ENCODE assay signal across 1 cellular context in the genomic region with DNA sequence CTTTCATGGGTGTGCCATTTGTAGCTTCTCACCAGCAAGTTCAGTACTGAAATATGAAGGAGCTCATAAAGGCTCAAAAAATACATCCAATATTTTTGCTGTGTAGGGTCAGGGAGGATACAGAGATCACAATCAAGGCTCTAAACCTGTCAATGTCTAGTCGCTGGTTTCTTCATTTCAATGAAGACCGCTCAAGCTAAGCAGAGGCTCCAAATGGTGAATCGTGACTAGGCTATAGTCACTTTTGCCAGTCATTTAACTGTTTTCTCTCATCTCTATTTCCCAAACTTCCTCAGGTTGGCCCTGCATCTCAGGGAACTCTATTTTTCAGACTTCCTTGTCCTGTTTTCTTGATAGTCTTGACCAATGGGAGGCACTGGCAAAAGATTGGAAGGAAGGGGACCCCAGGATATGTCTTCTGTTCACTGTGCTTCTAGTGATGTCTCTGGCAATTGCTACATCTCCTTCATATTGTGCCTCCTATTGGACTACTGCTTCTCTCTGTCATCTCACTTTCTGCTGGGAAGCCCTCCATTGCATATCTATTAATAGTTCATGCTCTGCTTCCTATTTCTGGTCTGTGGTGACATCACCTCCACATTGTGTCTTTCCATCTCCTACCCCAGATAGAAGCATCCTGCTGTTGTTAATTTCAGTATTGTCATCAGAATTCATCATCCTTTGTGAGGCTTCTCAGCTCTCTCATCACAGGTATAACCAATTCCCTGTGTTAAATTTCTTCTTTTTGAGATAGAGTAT.
A peak's percentile ranks its signal among the peaks of the same experiment; 100 is the strongest.
TF ChIP-seq lines count a peak whose summit lies in the region.

No MANE protein-coding gene starts in this region.

TF ChIP-seq in K562, 482 proteins besides CTCF, POLR2A, EP300 and RAD21 (continued from another document):
- TF ChIP-seq, protein P1, sequence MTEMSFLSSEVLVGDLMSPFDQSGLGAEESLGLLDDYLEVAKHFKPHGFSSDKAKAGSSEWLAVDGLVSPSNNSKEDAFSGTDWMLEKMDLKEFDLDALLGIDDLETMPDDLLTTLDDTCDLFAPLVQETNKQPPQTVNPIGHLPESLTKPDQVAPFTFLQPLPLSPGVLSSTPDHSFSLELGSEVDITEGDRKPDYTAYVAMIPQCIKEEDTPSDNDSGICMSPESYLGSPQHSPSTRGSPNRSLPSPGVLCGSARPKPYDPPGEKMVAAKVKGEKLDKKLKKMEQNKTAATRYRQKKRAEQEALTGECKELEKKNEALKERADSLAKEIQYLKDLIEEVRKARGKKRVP (CRISPR knock-in tag; IDR thresholded peaks at IDR 0.05), result no peak
- no peak for TF ChIP-seq ZBTB17 (CRISPR knock-in tag; IDR thresholded peaks at IDR 0.05)
- TF ChIP-seq, protein P2, sequence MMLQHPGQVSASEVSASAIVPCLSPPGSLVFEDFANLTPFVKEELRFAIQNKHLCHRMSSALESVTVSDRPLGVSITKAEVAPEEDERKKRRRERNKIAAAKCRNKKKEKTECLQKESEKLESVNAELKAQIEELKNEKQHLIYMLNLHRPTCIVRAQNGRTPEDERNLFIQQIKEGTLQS (IDR thresholded peaks at IDR 0.05), result peak; percentile 77
- TF ChIP-seq, protein P2 (CRISPR knock-in tag; conservative IDR thresholded peaks at IDR 0.05), result no peak
- TF ChIP-seq ZNF764 (CRISPR knock-in tag; IDR thresholded peaks at IDR 0.05; ENCODE audit: low read depth), result no peak
- no peak for TF ChIP-seq DMBX1 (CRISPR knock-in tag; IDR thresholded peaks at IDR 0.05; ENCODE audit: borderline replicate concordance)
- TF ChIP-seq, protein P3, sequence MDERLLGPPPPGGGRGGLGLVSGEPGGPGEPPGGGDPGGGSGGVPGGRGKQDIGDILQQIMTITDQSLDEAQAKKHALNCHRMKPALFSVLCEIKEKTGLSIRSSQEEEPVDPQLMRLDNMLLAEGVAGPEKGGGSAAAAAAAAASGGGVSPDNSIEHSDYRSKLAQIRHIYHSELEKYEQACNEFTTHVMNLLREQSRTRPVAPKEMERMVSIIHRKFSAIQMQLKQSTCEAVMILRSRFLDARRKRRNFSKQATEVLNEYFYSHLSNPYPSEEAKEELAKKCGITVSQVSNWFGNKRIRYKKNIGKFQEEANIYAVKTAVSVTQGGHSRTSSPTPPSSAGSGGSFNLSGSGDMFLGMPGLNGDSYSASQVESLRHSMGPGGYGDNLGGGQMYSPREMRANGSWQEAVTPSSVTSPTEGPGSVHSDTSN (CRISPR knock-in tag; IDR thresholded peaks at IDR 0.05; ENCODE audit: low read depth), result no peak
- TF ChIP-seq, protein P3 (tag; conservative IDR thresholded peaks at IDR 0.05; ENCODE audit: low read depth), result peak; percentile 55; the same call in 1 of the 2 replicates
- TF ChIP-seq TCF3 (CRISPR knock-in tag; IDR thresholded peaks at IDR 0.05), result no peak
- no peak for TF ChIP-seq CBX2 (IDR thresholded peaks at IDR 0.05; ENCODE audit: insufficient read depth, low read length, poor library complexity, severe bottlenecking)
- TF ChIP-seq PRPF4 (IDR thresholded peaks at IDR 0.05; ENCODE audit: insufficient read depth, low read depth, low read length, poor library complexity, severe bottlenecking), result no peak
- TF ChIP-seq MAFG (tag; conservative IDR thresholded peaks at IDR 0.05), result peak; percentile 63
- TF ChIP-seq NUFIP1 (IDR thresholded peaks at IDR 0.05; ENCODE audit: partially characterized antibody), result no peak
- TF ChIP-seq CSDE1 (IDR thresholded peaks at IDR 0.05), result no peak
- peak; percentile 32; the same call in 1 of the 2 replicates for TF ChIP-seq DPF2 (IDR thresholded peaks at IDR 0.05)
- no peak for TF ChIP-seq RNF2 (IDR thresholded peaks at IDR 0.05)
- peak; percentile 19; the same call in 1 of the 2 replicates for TF ChIP-seq ZNF316 (IDR thresholded peaks at IDR 0.05)
- TF ChIP-seq HEY1 (CRISPR knock-in tag; IDR thresholded peaks at IDR 0.05; ENCODE audit: borderline replicate concordance), result no peak
TF ChIP-seq in K562: peak in this region for 13.
